In genomic region chr19:10557603-10558197, GRCh38 we compare ENCODE assay signal across 18 cellular contexts. TPM values are rescaled to one million over a fixed set of nuclear protein-coding genes. Genes with fewer than 3 reads are reported as not detected.
DNase-seq lines count a peak whose midpoint lies in the region; ATAC-seq and TF ChIP-seq lines count a peak whose summit lies in the region.
"Had no signal": no experiment of that assay in that cellular context is flagged by ENCODE, and none has a peak within 500 bp of the region (broad histone marks: within the 10 kb centered on the region; RNA-seq: fewer than 3 reads in every experiment).

No MANE protein-coding gene starts in this region.

- DNase-seq in activated T-cell treated with anti-CD3 and anti-CD28 coated beads, Interleukin-2, amount 50 U/mL, for 24 hours, result no peak
- DNase-seq in activated T-cell treated with anti-CD3 and anti-CD28 coated beads, Interleukin-2, amount 50 U/mL, for 4 hours, result no peak
- DNase-seq in DND-41 (no peak), naive B cell (no peak), NOMO-1 (lab: John Stamatoyannopoulos, UW; ENCODE audit: unreplicated experiment in 2 of 2) (no peak), glutamatergic neuron (no peak)
- DNase-seq in activated naive CD8-positive, alpha-beta T cell treated with anti-CD3 and anti-CD28 coated beads, Interleukin-2, amount 50 U/mL, for 24 hours, result no peak
- DNase-seq: C1 segment of cervical spinal cord, DMS79, Karpas-422, NCI-H1105 treated with DMSO at 0.1 percent for 48 hours, NCI-H1930, NCI-H2171, NCI-H510A, NCI-H82, Peyer's patch, SIG-M5 had no signal

- H3K9me3 Mint-ChIP-seq in activated T-cell treated with anti-CD3 and anti-CD28 coated beads, Interleukin-2, amount 50 U/mL, for 24 hours, result no peaks in the 10 kb centered on the region
- no peaks in the 10 kb centered on the region for H3K9me3 Mint-ChIP-seq in activated T-cell treated with anti-CD3 and anti-CD28 coated beads, Interleukin-2, amount 50 U/mL, for 4 hours
- no peaks in the 10 kb centered on the region for H3K9me3 Mint-ChIP-seq in activated naive CD8-positive, alpha-beta T cell treated with anti-CD3 and anti-CD28 coated beads, Interleukin-2, amount 50 U/mL, for 24 hours
- H3K9me3 Mint-ChIP-seq in naive B cell (no peaks in the 10 kb centered on the region), glutamatergic neuron (ENCODE audit: unreplicated experiment) (peaks cover 3% of the 10 kb centered on the region)

- peak overlapping the region; percentile 15; the same call in 1 of the 2 replicates for H3K27ac ChIP-seq in DND-41 (ENCODE audit: low read length)
- H3K27ac ChIP-seq: Peyer's patch had no signal

- no peaks in the 10 kb centered on the region for H3K27me3 ChIP-seq in DND-41 (ENCODE audit: insufficient read depth, low read length, poor library complexity)
- H3K27me3 ChIP-seq: Peyer's patch had no signal

- no peak overlapping the region for H3K9ac ChIP-seq in DND-41 (ENCODE audit: low read depth, low read length)

- ATAC-seq in activated T-cell treated with anti-CD3 and anti-CD28 coated beads, Interleukin-2, amount 50 U/mL, for 4 hours, result no peak
- ATAC-seq in DND-41 (ENCODE audit: insufficient read depth, low read depth) (no peak), naive B cell (ENCODE audit: low read depth in 2 of 2) (no peak), GM18907 (IDR thresholded peaks at IDR 0.05; ENCODE audit: unreplicated experiment) (no peak)
- no peak for ATAC-seq in activated naive CD8-positive, alpha-beta T cell treated with anti-CD3 and anti-CD28 coated beads, Interleukin-2, amount 50 U/mL, for 24 hours

- TF ChIP-seq CTCF in DND-41 (IDR thresholded peaks at IDR 0.05; ENCODE audit: borderline replicate concordance, extremely low read depth, low read length, poor library complexity, severe bottlenecking) (no peak), glutamatergic neuron (IDR thresholded peaks at IDR 0.05; ENCODE audit: partially characterized antibody, unreplicated experiment) (no peak)

- H3K4me1 ChIP-seq in DND-41 (ENCODE audit: insufficient read depth, low read length), result peaks cover 55% of the 10 kb centered on the region

- no peaks in the 10 kb centered on the region for H3K27me3 Mint-ChIP-seq in activated T-cell treated with anti-CD3 and anti-CD28 coated beads, Interleukin-2, amount 50 U/mL, for 24 hours
- no peaks in the 10 kb centered on the region for H3K27me3 Mint-ChIP-seq in activated T-cell treated with anti-CD3 and anti-CD28 coated beads, Interleukin-2, amount 50 U/mL, for 4 hours (ENCODE audit: low read depth)
- no peaks in the 10 kb centered on the region for H3K27me3 Mint-ChIP-seq in activated naive CD8-positive, alpha-beta T cell treated with anti-CD3 and anti-CD28 coated beads, Interleukin-2, amount 50 U/mL, for 24 hours
- H3K27me3 Mint-ChIP-seq in naive B cell, result no peaks in the 10 kb centered on the region
- peaks cover 4% of the 10 kb centered on the region for H3K27me3 Mint-ChIP-seq in glutamatergic neuron (ENCODE audit: unreplicated experiment)

- H3K4me3 ChIP-seq in DND-41 (ENCODE audit: low read depth in 1 of 2, low read length in 2 of 2), result no peak overlapping the region
- H3K4me3 ChIP-seq: Peyer's patch had no signal

- peak overlapping the region; percentile 82 for H3K27ac Mint-ChIP-seq in activated T-cell treated with anti-CD3 and anti-CD28 coated beads, Interleukin-2, amount 50 U/mL, for 24 hours
- peak overlapping the region; percentile 49 for H3K27ac Mint-ChIP-seq in activated naive CD8-positive, alpha-beta T cell treated with anti-CD3 and anti-CD28 coated beads, Interleukin-2, amount 50 U/mL, for 24 hours
- H3K27ac Mint-ChIP-seq in naive B cell (peak overlapping the region in 4 of 6 donors; percentile 43 to 84 (median 62)), glutamatergic neuron (ENCODE audit: unreplicated experiment) (no peak overlapping the region)

- no peak overlapping the region for H3K4me2 ChIP-seq in DND-41 (ENCODE audit: insufficient read depth, low read length)

- peaks cover 52% of the 10 kb centered on the region for H3K4me1 Mint-ChIP-seq in activated T-cell treated with anti-CD3 and anti-CD28 coated beads, Interleukin-2, amount 50 U/mL, for 24 hours (ENCODE audit: low read depth)
- H3K4me1 Mint-ChIP-seq in activated T-cell treated with anti-CD3 and anti-CD28 coated beads, Interleukin-2, amount 50 U/mL, for 4 hours (ENCODE audit: low read depth), result peaks cover 34% of the 10 kb centered on the region
- H3K4me1 Mint-ChIP-seq in activated naive CD8-positive, alpha-beta T cell treated with anti-CD3 and anti-CD28 coated beads, Interleukin-2, amount 50 U/mL, for 24 hours, result peaks cover 39% of the 10 kb centered on the region
- peaks cover 23 to 38% (median 24%) of the 10 kb centered on the region in 3 donors for H3K4me1 Mint-ChIP-seq in naive B cell
- no peaks in the 10 kb centered on the region for H3K4me1 Mint-ChIP-seq in glutamatergic neuron (ENCODE audit: low read depth, unreplicated experiment)

- peaks cover 80% of the 10 kb centered on the region for H3K36me3 ChIP-seq in DND-41 (ENCODE audit: insufficient read depth, low read length)

- no peaks in the 10 kb centered on the region for H3K9me3 ChIP-seq in DND-41 (ENCODE audit: insufficient read depth, low read length, severe bottlenecking)
- H3K9me3 ChIP-seq: Peyer's patch had no signal

- H3K4me3 Mint-ChIP-seq in activated T-cell treated with anti-CD3 and anti-CD28 coated beads, Interleukin-2, amount 50 U/mL, for 24 hours, result no peak overlapping the region
- no peak overlapping the region for H3K4me3 Mint-ChIP-seq in activated T-cell treated with anti-CD3 and anti-CD28 coated beads, Interleukin-2, amount 50 U/mL, for 4 hours
- H3K4me3 Mint-ChIP-seq in activated naive CD8-positive, alpha-beta T cell treated with anti-CD3 and anti-CD28 coated beads, Interleukin-2, amount 50 U/mL, for 24 hours, result no peak overlapping the region
- H3K4me3 Mint-ChIP-seq in naive B cell (peak overlapping the region in 1 of 8 donors; percentile 42), glutamatergic neuron (ENCODE audit: unreplicated experiment) (no peak overlapping the region)

- H3K79me2 ChIP-seq in DND-41 (ENCODE audit: insufficient read depth, low read length), result peaks cover 19% of the 10 kb centered on the region

- H3K36me3 Mint-ChIP-seq in activated T-cell treated with anti-CD3 and anti-CD28 coated beads, Interleukin-2, amount 50 U/mL, for 24 hours (ENCODE audit: low read depth), result peaks cover 94% of the 10 kb centered on the region
- H3K36me3 Mint-ChIP-seq in activated T-cell treated with anti-CD3 and anti-CD28 coated beads, Interleukin-2, amount 50 U/mL, for 4 hours (ENCODE audit: insufficient read depth), result peaks cover 31% of the 10 kb centered on the region
- H3K36me3 Mint-ChIP-seq in activated naive CD8-positive, alpha-beta T cell treated with anti-CD3 and anti-CD28 coated beads, Interleukin-2, amount 50 U/mL, for 24 hours (ENCODE audit: low read depth), result peaks cover 59% of the 10 kb centered on the region
- H3K36me3 Mint-ChIP-seq in naive B cell (no peaks in the 10 kb centered on the region), glutamatergic neuron (ENCODE audit: unreplicated experiment) (no peaks in the 10 kb centered on the region)

- H4K20me1 ChIP-seq in DND-41 (ENCODE audit: insufficient read depth, low read length), result peaks cover 16% of the 10 kb centered on the region

- H2AFZ ChIP-seq in DND-41 (ENCODE audit: low read depth, low read length), result no peak overlapping the region

RNA-seq across cellular contexts. Expression of gene KRI1, which starts 8.1 kb away (rescaled TPM):
- 10 to 100 TPM; 74.2 to 95.4 (median 87.4) TPM for total RNA-seq in activated T-cell treated with anti-CD3 and anti-CD28 coated beads, Interleukin-2, amount 50 U/mL, for 4 hours
- polyA plus RNA-seq in naive B cell (ENCODE audit: low read depth in 6 of 6), result 10 to 100 TPM; 10.6 to 47.6 (median 16.5) TPM
- total RNA-seq in glutamatergic neuron (ENCODE audit: unreplicated experiment), result 24.1 TPM

RNA-seq across cellular contexts. Expression of gene CDKN2D, which starts 11.1 kb away (rescaled TPM):
- 10 to 100 TPM; 15.3 to 19.8 (median 19.7) TPM for total RNA-seq in activated T-cell treated with anti-CD3 and anti-CD28 coated beads, Interleukin-2, amount 50 U/mL, for 4 hours
- 100 to 1,000 TPM; 110 to 209 (median 153) TPM for polyA plus RNA-seq in naive B cell (ENCODE audit: low read depth in 6 of 6)
- total RNA-seq in glutamatergic neuron (ENCODE audit: unreplicated experiment), result 68.3 TPM

RNA-seq across cellular contexts. Expression of gene ATG4D, which starts 14.0 kb away (rescaled TPM):
- 10 to 100 TPM; 36.3 to 47.1 (median 39.9) TPM for total RNA-seq in activated T-cell treated with anti-CD3 and anti-CD28 coated beads, Interleukin-2, amount 50 U/mL, for 4 hours
- polyA plus RNA-seq in naive B cell (ENCODE audit: low read depth in 6 of 6), result 10 to 100 TPM in 2 of 6 donors, 1 to 10 TPM in 4; 1.7 to 20.7 (median 9.4) TPM
- total RNA-seq in glutamatergic neuron (ENCODE audit: unreplicated experiment), result 56.1 TPM

RNA-seq across cellular contexts. Expression of gene AP1M2, which starts 29.4 kb away (rescaled TPM):
- total RNA-seq in activated T-cell treated with anti-CD3 and anti-CD28 coated beads, Interleukin-2, amount 50 U/mL, for 4 hours, result under 1 TPM in 2 of 3 donors, not detected in 1; 0.43 to 0.95 TPM
- polyA plus RNA-seq in naive B cell (ENCODE audit: low read depth in 6 of 6), result under 1 TPM in 2 of 6 donors, not detected in 4; 0.66 to 0.94 TPM
- total RNA-seq in glutamatergic neuron (ENCODE audit: unreplicated experiment), result 1.2 TPM

RNA-seq across cellular contexts. Expression of gene S1PR5, which starts 40.5 kb away (rescaled TPM):
- total RNA-seq in activated T-cell treated with anti-CD3 and anti-CD28 coated beads, Interleukin-2, amount 50 U/mL, for 4 hours, result under 1 TPM; 0.15 to 0.27 (median 0.24) TPM
- under 1 TPM in 5 of 6 donors, not detected in 1; 0.24 to 0.96 (median 0.75) TPM for polyA plus RNA-seq in naive B cell (ENCODE audit: low read depth in 6 of 6)
- total RNA-seq in glutamatergic neuron (ENCODE audit: unreplicated experiment), result not detected
- total RNA-seq: Peyer's patch had no signal
